1 cellular context compared by ENCODE assay signal in the genomic region with DNA sequence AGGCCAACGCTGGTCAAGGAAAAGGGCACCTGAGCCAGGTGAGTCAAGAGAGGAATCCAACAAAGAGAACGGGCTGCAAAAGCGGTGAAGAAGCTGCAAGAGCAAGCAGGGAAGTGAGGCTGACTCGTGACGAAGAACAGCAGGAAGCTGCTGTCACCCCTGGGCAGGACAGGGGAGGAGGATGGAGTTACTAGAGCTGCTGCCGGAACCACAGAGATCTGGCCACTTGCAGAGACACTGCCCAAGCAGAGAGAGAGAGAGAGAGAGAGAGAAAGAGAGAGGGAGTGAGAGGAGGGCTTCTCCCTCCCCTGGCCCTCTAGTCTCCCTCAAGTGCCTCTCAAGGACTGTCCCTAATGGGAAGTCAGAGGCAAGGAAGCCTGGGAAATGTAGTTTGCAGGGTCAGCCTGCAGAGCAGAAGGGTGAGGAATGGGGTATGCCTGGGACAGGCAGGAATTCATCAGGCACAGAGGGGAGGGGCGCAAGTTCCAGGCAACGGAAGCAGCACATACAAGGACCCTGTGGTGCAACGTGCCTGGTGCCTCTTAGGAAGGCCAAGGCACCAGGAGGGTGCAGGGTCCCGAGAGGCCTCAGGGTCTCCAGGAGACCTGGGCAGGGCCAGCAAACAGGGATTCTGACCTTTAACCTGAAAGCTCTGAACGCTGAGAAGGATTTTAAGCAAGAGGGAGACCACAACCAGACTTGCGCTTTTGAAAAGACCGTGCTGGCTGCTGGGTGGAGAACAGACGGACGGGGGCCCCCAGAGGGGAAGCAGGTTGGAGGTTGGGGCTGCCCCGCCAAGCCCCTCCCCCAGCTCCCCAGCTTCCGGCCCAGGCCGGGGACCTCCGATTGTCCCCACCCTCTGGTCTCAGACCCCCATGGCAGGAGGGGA.
TF ChIP-seq lines count a peak whose summit lies in the region.

No MANE protein-coding gene starts in this region.

TF ChIP-seq in endothelial cell of umbilical vein, 7 proteins besides CTCF, POLR2A, EP300 and RAD21 (continued from another document):
- TF ChIP-seq EZH2 (IDR thresholded peaks at IDR 0.05; ENCODE audit: borderline replicate concordance, low read depth, low read length, severe bottlenecking): no peak
- TF ChIP-seq JUN (IDR thresholded peaks at IDR 0.05; ENCODE audit: borderline replicate concordance, insufficient read depth, insufficient read length, low read depth): no peak
- no peak for TF ChIP-seq FOS (IDR thresholded peaks at IDR 0.05; ENCODE audit: borderline replicate concordance, insufficient read depth, low read length)
- no peak for TF ChIP-seq POLR2AphosphoS5 (IDR thresholded peaks at IDR 0.05; ENCODE audit: insufficient read depth, low read depth, low read length)
- TF ChIP-seq, protein P1, sequence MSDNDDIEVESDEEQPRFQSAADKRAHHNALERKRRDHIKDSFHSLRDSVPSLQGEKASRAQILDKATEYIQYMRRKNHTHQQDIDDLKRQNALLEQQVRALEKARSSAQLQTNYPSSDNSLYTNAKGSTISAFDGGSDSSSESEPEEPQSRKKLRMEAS (IDR thresholded peaks at IDR 0.05; ENCODE audit: insufficient read depth, insufficient read length): no peak
